ENCODE assay signal across 8 cellular contexts in genomic region chr12:106304001-106304421, GRCh38. TPM values are rescaled to one million over a fixed set of nuclear protein-coding genes. Genes with fewer than 3 reads are reported as not detected.
DNase-seq lines count a peak whose midpoint lies in the region; ATAC-seq and TF ChIP-seq lines count a peak whose summit lies in the region.

No MANE protein-coding gene starts in this region.

- peaks cover 26% of the 10 kb centered on the region for H3K4me1 Mint-ChIP-seq in activated CD8-positive, alpha-beta T cell treated with anti-CD3 and anti-CD28 coated beads, Interleukin-2, amount 10 ng/mL, durations not matched to agents 7 days and 5 days (ENCODE audit: low read depth)

- ATAC-seq in activated CD8-positive, alpha-beta T cell treated with anti-CD3 and anti-CD28 coated beads, Interleukin-2, amount 10 ng/mL, durations not matched to agents 7 days and 5 days, result no peak
- ATAC-seq in right cardiac atrium (no peak), HG03159 (IDR thresholded peaks at IDR 0.05; ENCODE audit: unreplicated experiment) (no peak), HG03280 (IDR thresholded peaks at IDR 0.05; ENCODE audit: unreplicated experiment) (no peak)

- no peak for TF ChIP-seq CTCF in spleen (IDR thresholded peaks at IDR 0.05 in 8 of 11, conservative IDR thresholded peaks at IDR 0.05 in 3 of 11)

- H3K27ac Mint-ChIP-seq in activated CD8-positive, alpha-beta T cell treated with anti-CD3 and anti-CD28 coated beads, Interleukin-2, amount 10 ng/mL, durations not matched to agents 7 days and 5 days, result peak overlapping the region; percentile 41

- H3K4me1 ChIP-seq in HUES6 (ENCODE audit: control insufficient read depth, insufficient read depth, low read length), result peaks cover 22% of the 10 kb centered on the region
- H3K4me1 ChIP-seq in right cardiac atrium (ENCODE audit: control insufficient read depth, insufficient read depth, low read length), result peaks cover 8% of the 10 kb centered on the region
- peaks cover 13 to 73% (median 53%) of the 10 kb centered on the region in 6 donors for H3K4me1 ChIP-seq in spleen

- no peaks in the 10 kb centered on the region for H3K9me3 Mint-ChIP-seq in activated CD8-positive, alpha-beta T cell treated with anti-CD3 and anti-CD28 coated beads, Interleukin-2, amount 10 ng/mL, durations not matched to agents 7 days and 5 days (ENCODE audit: insufficient read depth)

- WGBS in right cardiac atrium, result 23% methylated on average over 5 of the region's 5 CpGs
- WGBS in spleen, 5 donors, result 52 to 58% (median 53%) methylated on average over 5 of the region's 5 CpGs

- H3K27ac ChIP-seq in HUES6 (ENCODE audit: low read depth, low read length), result no peak overlapping the region
- peak overlapping the region; percentile 88 for H3K27ac ChIP-seq in right cardiac atrium (ENCODE audit: low read length)
- peak overlapping the region; percentile 94 to 99 (median 96) for H3K27ac ChIP-seq in spleen

- DNase-seq in activated CD8-positive, alpha-beta T cell treated with anti-CD3 and anti-CD28 coated beads, Interleukin-2, amount 10 ng/mL, durations not matched to agents 7 days and 5 days, result no peak
- DNase-seq in right cardiac atrium (no peak), spleen (no peak), Kasumi-1 (lab: John Stamatoyannopoulos, UW) (no peak)
- DNase-seq in effector CD4-positive, alpha-beta T cell, result no peak

- peak overlapping the region; percentile 100; the same call in 1 of the 2 replicates for H3K4me3 ChIP-seq in HUES6 (ENCODE audit: low read depth, low read length)
- H3K4me3 ChIP-seq in right cardiac atrium (ENCODE audit: low read length), result peak overlapping the region; percentile 71
- H3K4me3 ChIP-seq in spleen, result peak overlapping the region in 6 of 8 donors; percentile 70 to 99 (median 94)

- no peak for TF ChIP-seq POLR2A in spleen (IDR thresholded peaks at IDR 0.05)

- no peaks in the 10 kb centered on the region for H3K36me3 ChIP-seq in HUES6 (ENCODE audit: control insufficient read depth, insufficient read depth, low read length)
- H3K36me3 ChIP-seq in spleen, result peaks cover 0 to 13% (median 0%) of the 10 kb centered on the region in 6 donors

- no peaks in the 10 kb centered on the region for H3K9me3 ChIP-seq in HUES6 (ENCODE audit: control insufficient read depth, insufficient read depth, low read depth, low read length)
- H3K9me3 ChIP-seq in right cardiac atrium (ENCODE audit: control insufficient read depth, low read length), result no peaks in the 10 kb centered on the region
- no peaks in the 10 kb centered on the region for H3K9me3 ChIP-seq in spleen

- POLR2A ChIA-PET in activated CD8-positive, alpha-beta T cell treated with anti-CD3 and anti-CD28 coated beads, Interleukin-2, amount 10 ng/mL, durations not matched to agents 7 days and 5 days (lab: Charles Lee), result interaction anchor here (0.8 to 1.5 kb wide), 2 partner anchors 54 kb away, joined by 3 to 6 read pairs; partner anchors contain the start of gene POLR3B

- CTCF ChIA-PET in activated CD8-positive, alpha-beta T cell treated with anti-CD3 and anti-CD28 coated beads, Interleukin-2, amount 10 ng/mL, durations not matched to agents 7 days and 5 days (lab: Charles Lee), result interaction anchor here (1.2 to 5.0 kb wide), 4 partner anchors 21 to 538 kb away, joined by 3 to 23 read pairs (median 6); no protein-coding TSS in a partner anchor

- intact Hi-C loops in right cardiac atrium (cut with DNase I), result loop anchor here in 1 of 4 donors (5.0 kb wide), 1 partner anchor 57 kb away; the partner anchor contains the start of gene CKAP4
- intact Hi-C loops in spleen (cut with DNase I; ENCODE audit: low total_unique reads), result loop anchor here (10.0 kb wide), 1 partner anchor 51 kb away; the partner anchor contains the start of gene POLR3B

- no peak overlapping the region for H3K9ac ChIP-seq in HUES6 (ENCODE audit: low read length)

- H3K27me3 ChIP-seq in HUES6 (ENCODE audit: control insufficient read depth, insufficient read depth, low read length) (no peaks in the 10 kb centered on the region), right cardiac atrium (ENCODE audit: control insufficient read depth, insufficient read depth) (no peaks in the 10 kb centered on the region), spleen (replicated peaks in 1 of 7) (no peaks in the 10 kb centered on the region)

- H3K36me3 Mint-ChIP-seq in activated CD8-positive, alpha-beta T cell treated with anti-CD3 and anti-CD28 coated beads, Interleukin-2, amount 10 ng/mL, durations not matched to agents 7 days and 5 days (ENCODE audit: low read depth), result no peaks in the 10 kb centered on the region

- H3K4me3 Mint-ChIP-seq in activated CD8-positive, alpha-beta T cell treated with anti-CD3 and anti-CD28 coated beads, Interleukin-2, amount 10 ng/mL, durations not matched to agents 7 days and 5 days, result peak overlapping the region; percentile 87

- H3K27me3 Mint-ChIP-seq in activated CD8-positive, alpha-beta T cell treated with anti-CD3 and anti-CD28 coated beads, Interleukin-2, amount 10 ng/mL, durations not matched to agents 7 days and 5 days (ENCODE audit: low read depth), result no peaks in the 10 kb centered on the region

RNA-seq across cellular contexts. Expression of gene TCP11L2, which starts 1.5 kb away (rescaled TPM):
- total RNA-seq in activated CD8-positive, alpha-beta T cell treated with anti-CD3 and anti-CD28 coated beads, Interleukin-2, amount 10 ng/mL, durations not matched to agents 7 days and 5 days, result 1 to 10 TPM; 5.9 to 6.4 TPM
- total RNA-seq in right cardiac atrium (10 to 100 TPM; 54.0 to 64.5 (median 61.9) TPM), spleen (10 to 100 TPM; 39.3 to 88.3 (median 52.1) TPM)
- polyA plus RNA-seq in right cardiac atrium (14.2 TPM), spleen (1 to 10 TPM; 1.2 to 4.7 (median 2.6) TPM)

RNA-seq across cellular contexts. Expression of gene POLR3B, which starts 53.5 kb away (rescaled TPM):
- total RNA-seq in activated CD8-positive, alpha-beta T cell treated with anti-CD3 and anti-CD28 coated beads, Interleukin-2, amount 10 ng/mL, durations not matched to agents 7 days and 5 days, result 1 to 10 TPM; 5.4 to 6.6 TPM
- total RNA-seq in right cardiac atrium, result 1 to 10 TPM; 7.1 to 8.6 (median 7.9) TPM
- polyA plus RNA-seq in right cardiac atrium, result 3.4 TPM
- 1 to 10 TPM; 5.2 to 10.0 (median 7.1) TPM for total RNA-seq in spleen
- polyA plus RNA-seq in spleen, result 1 to 10 TPM; 1.9 to 2.3 (median 2.0) TPM

RNA-seq across cellular contexts. Expression of gene CKAP4, which starts 56.2 kb away (rescaled TPM):
- total RNA-seq in activated CD8-positive, alpha-beta T cell treated with anti-CD3 and anti-CD28 coated beads, Interleukin-2, amount 10 ng/mL, durations not matched to agents 7 days and 5 days, result under 1 TPM; 0.47 to 0.52 TPM
- total RNA-seq in right cardiac atrium (10 to 100 TPM; 35.6 to 53.7 (median 41.3) TPM), spleen (10 to 100 TPM; 21.6 to 63.0 (median 39.7) TPM)
- polyA plus RNA-seq in right cardiac atrium (24.8 TPM), spleen (1 to 10 TPM; 4.5 to 8.9 (median 5.3) TPM)

Comparison
In these comparisons a context has a peak if more than half of its experiments do, and no peak if none do; other contexts are left out.
1. RNA of gene TCP11L2, which starts 1.5 kb away (total RNA-seq): 54.0 to 64.5 TPM in right cardiac atrium and 39.3 to 88.3 TPM in spleen; 5.9 to 6.4 TPM in activated CD8-positive, alpha-beta T cell treated with anti-CD3 and anti-CD28 coated beads, Interleukin-2, amount 10 ng/mL, durations not matched to agents 7 days and 5 days; every median in the first group is over 4 times any median in the second.
2. RNA of gene CKAP4, which starts 56.2 kb away (total RNA-seq): 35.6 to 53.7 TPM in right cardiac atrium and 21.6 to 63.0 TPM in spleen; 0.47 to 0.52 TPM in activated CD8-positive, alpha-beta T cell treated with anti-CD3 and anti-CD28 coated beads, Interleukin-2, amount 10 ng/mL, durations not matched to agents 7 days and 5 days; every median in the first group is over 10 times any median in the second.
3. Peak in every context shown above with its lines, with median percentiles within 50 percentile points of each other: H3K4me3 ChIP-seq.